8 cellular contexts compared by ENCODE assay signal in the genomic region with DNA sequence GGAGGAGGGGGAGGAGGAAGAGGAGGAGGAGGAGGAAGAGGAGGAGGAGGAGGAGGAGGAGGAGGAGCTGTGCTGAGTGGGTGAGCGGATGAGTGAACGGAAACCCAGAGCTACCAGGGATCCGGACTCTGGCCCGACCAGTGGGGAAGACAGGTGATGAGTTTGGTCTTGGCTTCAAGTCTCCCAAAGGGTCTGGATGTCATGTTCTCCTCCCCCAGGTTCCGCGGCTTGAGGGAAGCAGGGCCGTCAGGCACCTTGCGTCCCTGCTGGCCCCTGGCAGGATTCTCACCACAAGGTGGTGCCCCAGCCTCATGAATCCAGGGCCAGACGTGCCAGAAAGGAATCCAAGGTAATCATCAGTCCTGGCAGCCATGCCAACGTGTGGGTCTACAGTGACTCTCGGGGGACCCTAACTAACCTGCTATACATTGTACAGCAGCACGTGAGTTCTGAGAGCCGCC. TPM values are rescaled to one million over a fixed set of nuclear protein-coding genes. Genes with fewer than 3 reads are reported as not detected.
DNase-seq lines count a peak whose midpoint lies in the region; ATAC-seq and TF ChIP-seq lines count a peak whose summit lies in the region.

No MANE protein-coding gene starts in this region.

- H3K27ac ChIP-seq in SJCRH30 (no peak overlapping the region), left ventricle myocardium inferior (replicated peaks) (no peak overlapping the region), psoas muscle (no peak overlapping the region)

- peak; percentile 77 for TF ChIP-seq CTCF in LNCaP clone FGC (IDR thresholded peaks at IDR 0.05; ENCODE audit: control insufficient read depth, extremely low read depth, insufficient read depth)
- peak; percentile 83 for TF ChIP-seq CTCF in left ventricle myocardium inferior (IDR thresholded peaks at IDR 0.05; ENCODE audit: borderline replicate concordance)
- TF ChIP-seq CTCF in psoas muscle (IDR thresholded peaks at IDR 0.05) = peak; percentile 62

- ATAC-seq in psoas muscle (peak; percentile 73 to 90 (median 83)), GM21447 (IDR thresholded peaks at IDR 0.05; ENCODE audit: unreplicated experiment) (no peak)

- intact Hi-C loops in left ventricle myocardium inferior (cut with micrococcal nuclease) = loop anchor here (10.0 kb wide), 1 partner anchor 134 kb away; the partner anchor contains the start of genes PMM2 and TMEM186
- intact Hi-C loops in psoas muscle (cut with DNase I) = loop anchor here (2.0 to 10.0 kb wide), 5 partner anchors 134 to 1851 kb away; partner anchors contain the start of genes LITAFD (in 1 of the 2), PMM2 (in 1 of the 2) and TMEM186 (in 1 of the 2)

- DNase-seq in NCI-H2081 (lab: John Stamatoyannopoulos, UW) = peak; percentile 60 to 68
- no peak for DNase-seq in NCI-H2081 treated with DMSO at 0.1 percent for 48 hours (lab: John Stamatoyannopoulos, UW)
- peak; percentile 45 for DNase-seq in LNCaP clone FGC (ENCODE audit: low read depth)
- DNase-seq in SJCRH30 = peak; percentile 74 to 86
- peak; percentile 56 for DNase-seq in amniotic epithelial cell (ENCODE audit: low read depth)
- DNase-seq in left ventricle myocardium inferior = peak; percentile 56
- DNase-seq in psoas muscle = peak; percentile 53 to 74

- H3K36me3 ChIP-seq in SJCRH30 (no peaks in the 10 kb centered on the region), left ventricle myocardium inferior (peaks cover 19% of the 10 kb centered on the region), psoas muscle (ENCODE audit: insufficient read depth in 1 of 2, low read depth in 1 of 2) (peaks cover 0 to 20% of the 10 kb centered on the region in 2 donors)

- no peaks in the 10 kb centered on the region for H3K4me1 ChIP-seq in SJCRH30
- peaks cover 4% of the 10 kb centered on the region for H3K4me1 ChIP-seq in left ventricle myocardium inferior
- no peaks in the 10 kb centered on the region for H3K4me1 ChIP-seq in psoas muscle

- H3K27me3 ChIP-seq in SJCRH30 (no peaks in the 10 kb centered on the region), left ventricle myocardium inferior (ENCODE audit: low read depth) (no peaks in the 10 kb centered on the region), psoas muscle (ENCODE audit: insufficient read depth in 3 of 3, low read length in 2 of 3) (no peaks in the 10 kb centered on the region)

- WGBS in psoas muscle, 3 donors = 15 to 20% (median 19%) methylated on average over 10 to 13 of the region's 13 CpGs

- no peak overlapping the region for H3K4me3 ChIP-seq in LNCaP clone FGC (ENCODE audit: low read depth, low read length)
- no peak overlapping the region for H3K4me3 ChIP-seq in SJCRH30
- no peak overlapping the region for H3K4me3 ChIP-seq in left ventricle myocardium inferior
- H3K4me3 ChIP-seq in psoas muscle = no peak overlapping the region

- H3K9me3 ChIP-seq in SJCRH30 (replicated peaks) (no peaks in the 10 kb centered on the region), left ventricle myocardium inferior (replicated peaks) (no peaks in the 10 kb centered on the region), psoas muscle (no peaks in the 10 kb centered on the region)

RNA-seq across cellular contexts. Expression of gene ABAT, which starts 13.5 kb away (rescaled TPM):
- total RNA-seq in SJCRH30 (2014; rRNA removed; shearing (Covaris generic)) = 79.1 and 80.0 TPM in 2 replicates
- total RNA-seq in left ventricle myocardium inferior (14.5 TPM), psoas muscle (1 to 10 TPM in 2 of 4 donors, under 1 TPM in 2; 0.64 to 1.7 (median 0.97) TPM)
- polyA plus RNA-seq in psoas muscle = under 1 TPM; 0.55 to 0.91 (median 0.68) TPM

RNA-seq across cellular contexts. Expression of gene METTL22, which starts 39.4 kb away (rescaled TPM):
- total RNA-seq in SJCRH30 (2014; rRNA removed; shearing (Covaris generic)) = 11.3 and 15.2 TPM in 2 replicates
- 27.3 TPM for total RNA-seq in left ventricle myocardium inferior
- 10 to 100 TPM; 66.4 to 85.9 (median 74.8) TPM for total RNA-seq in psoas muscle
- polyA plus RNA-seq in psoas muscle = 10 to 100 TPM; 46.7 to 75.6 (median 69.9) TPM
